Comparison of ENCODE assay signal across 1 cellular context in the genomic region with DNA sequence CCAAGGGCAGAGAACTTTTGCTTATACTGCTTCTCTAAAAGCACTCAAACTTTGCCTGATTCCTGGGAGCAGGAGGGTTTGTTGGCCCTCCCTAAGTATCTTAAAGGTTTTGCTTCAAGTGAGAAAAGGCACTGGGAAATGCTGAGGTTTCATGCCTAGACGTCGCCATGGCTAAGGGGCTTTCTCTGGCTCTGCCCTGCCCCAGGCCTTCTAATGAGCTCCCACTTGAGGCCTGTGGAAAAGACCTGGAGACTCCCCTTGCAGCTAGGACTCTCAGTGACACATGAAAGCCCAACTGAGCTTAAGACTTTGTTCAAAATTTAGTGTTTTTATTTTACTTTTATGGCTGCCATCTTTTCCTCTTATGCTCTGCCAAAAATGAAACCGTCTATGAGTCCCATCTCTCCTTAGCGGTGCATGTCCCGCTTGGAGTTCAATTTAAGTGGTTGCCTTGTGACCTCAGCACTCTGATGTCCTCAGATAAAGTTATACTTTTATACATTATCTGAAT.
TF ChIP-seq lines count a peak whose summit lies in the region.

No MANE protein-coding gene starts in this region.

TF ChIP-seq in HCT116, 20 proteins besides CTCF, POLR2A, EP300 and RAD21 (continued from another document):
- no peak for TF ChIP-seq ZBTB33 (IDR thresholded peaks at IDR 0.05; ENCODE audit: extremely low read depth, insufficient replicate concordance, low read length)
- TF ChIP-seq JUND (IDR thresholded peaks at IDR 0.05), result no peak
- no peak for TF ChIP-seq FOSL1 (IDR thresholded peaks at IDR 0.05; ENCODE audit: low read depth)
- no peak for TF ChIP-seq ZNF274 (IDR thresholded peaks at IDR 0.05; ENCODE audit: low read depth, low read length)
- no peak for TF ChIP-seq POLR2AphosphoS5 (IDR thresholded peaks at IDR 0.05; ENCODE audit: low read depth, low read length)
- no peak for TF ChIP-seq SP1 (IDR thresholded peaks at IDR 0.05; ENCODE audit: low read depth)
- TF ChIP-seq CBX3 (IDR thresholded peaks at IDR 0.05; ENCODE audit: low read depth), result no peak
- TF ChIP-seq MAX (IDR thresholded peaks at IDR 0.05), result no peak
- TF ChIP-seq, protein P1, sequence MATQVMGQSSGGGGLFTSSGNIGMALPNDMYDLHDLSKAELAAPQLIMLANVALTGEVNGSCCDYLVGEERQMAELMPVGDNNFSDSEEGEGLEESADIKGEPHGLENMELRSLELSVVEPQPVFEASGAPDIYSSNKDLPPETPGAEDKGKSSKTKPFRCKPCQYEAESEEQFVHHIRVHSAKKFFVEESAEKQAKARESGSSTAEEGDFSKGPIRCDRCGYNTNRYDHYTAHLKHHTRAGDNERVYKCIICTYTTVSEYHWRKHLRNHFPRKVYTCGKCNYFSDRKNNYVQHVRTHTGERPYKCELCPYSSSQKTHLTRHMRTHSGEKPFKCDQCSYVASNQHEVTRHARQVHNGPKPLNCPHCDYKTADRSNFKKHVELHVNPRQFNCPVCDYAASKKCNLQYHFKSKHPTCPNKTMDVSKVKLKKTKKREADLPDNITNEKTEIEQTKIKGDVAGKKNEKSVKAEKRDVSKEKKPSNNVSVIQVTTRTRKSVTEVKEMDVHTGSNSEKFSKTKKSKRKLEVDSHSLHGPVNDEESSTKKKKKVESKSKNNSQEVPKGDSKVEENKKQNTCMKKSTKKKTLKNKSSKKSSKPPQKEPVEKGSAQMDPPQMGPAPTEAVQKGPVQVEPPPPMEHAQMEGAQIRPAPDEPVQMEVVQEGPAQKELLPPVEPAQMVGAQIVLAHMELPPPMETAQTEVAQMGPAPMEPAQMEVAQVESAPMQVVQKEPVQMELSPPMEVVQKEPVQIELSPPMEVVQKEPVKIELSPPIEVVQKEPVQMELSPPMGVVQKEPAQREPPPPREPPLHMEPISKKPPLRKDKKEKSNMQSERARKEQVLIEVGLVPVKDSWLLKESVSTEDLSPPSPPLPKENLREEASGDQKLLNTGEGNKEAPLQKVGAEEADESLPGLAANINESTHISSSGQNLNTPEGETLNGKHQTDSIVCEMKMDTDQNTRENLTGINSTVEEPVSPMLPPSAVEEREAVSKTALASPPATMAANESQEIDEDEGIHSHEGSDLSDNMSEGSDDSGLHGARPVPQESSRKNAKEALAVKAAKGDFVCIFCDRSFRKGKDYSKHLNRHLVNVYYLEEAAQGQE (IDR thresholded peaks at IDR 0.05; ENCODE audit: low read depth), result no peak
- no peak for TF ChIP-seq EZH2phosphoT487 (IDR thresholded peaks at IDR 0.05; ENCODE audit: borderline replicate concordance)
- no peak for TF ChIP-seq YY1 (IDR thresholded peaks at IDR 0.05; ENCODE audit: extremely low read depth, insufficient replicate concordance, low read depth, low read length)
- TF ChIP-seq SRF (IDR thresholded peaks at IDR 0.05; ENCODE audit: low read depth), result no peak
- no peak for TF ChIP-seq ATF3 (IDR thresholded peaks at IDR 0.05)
- TF ChIP-seq SIN3A (IDR thresholded peaks at IDR 0.05; ENCODE audit: low read depth), result no peak
- TF ChIP-seq EZH2 (IDR thresholded peaks at IDR 0.05), result no peak
- TF ChIP-seq EGR1 (IDR thresholded peaks at IDR 0.05; ENCODE audit: low read depth), result no peak
- no peak for TF ChIP-seq ZFX (IDR thresholded peaks at IDR 0.05)
